ENCODE assay signal across 8 cellular contexts in the genomic region with DNA sequence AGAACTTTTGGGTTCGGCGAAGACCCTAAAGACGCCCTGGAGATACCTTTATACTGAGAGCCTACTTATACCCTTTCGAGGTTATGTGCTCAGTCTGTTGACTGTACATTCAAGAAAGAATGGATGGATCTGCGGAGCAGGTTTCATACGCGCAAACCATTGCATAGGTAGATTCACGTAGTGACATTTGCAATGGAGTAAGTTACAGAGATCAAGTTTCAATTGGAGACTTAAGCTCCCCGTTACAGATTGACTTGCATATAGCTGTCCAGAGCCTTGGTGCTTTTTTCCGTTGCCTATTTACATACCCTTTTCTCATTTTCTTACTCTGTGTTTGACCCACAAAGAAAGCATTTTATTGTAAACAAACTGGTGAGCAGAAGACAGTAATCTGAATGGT. TPM values are rescaled to one million over a fixed set of nuclear protein-coding genes. Genes with fewer than 3 reads are reported as not detected.
A peak's percentile ranks its signal among the peaks of the same experiment; 100 is the strongest.
DNase-seq lines count a peak whose midpoint lies in the region; ATAC-seq and TF ChIP-seq lines count a peak whose summit lies in the region.

No MANE protein-coding gene starts in this region.

- H3K9me3 ChIP-seq in adipocyte (ENCODE audit: control insufficient read depth, low read length) (no peaks in the 10 kb centered on the region), left lung (no peaks in the 10 kb centered on the region), transverse colon (no peaks in the 10 kb centered on the region)

- no peaks in the 10 kb centered on the region for H3K9me3 Mint-ChIP-seq in activated T-cell treated with anti-CD3 and anti-CD28 coated beads, Interleukin-2, amount 50 U/mL, for 4 hours

- H3K36me3 ChIP-seq in adipocyte (ENCODE audit: control insufficient read depth, insufficient read depth, low read length, severe bottlenecking) = peaks cover 18% of the 10 kb centered on the region
- peaks cover 0 to 14% of the 10 kb centered on the region in 2 donors for H3K36me3 ChIP-seq in left lung
- H3K36me3 ChIP-seq in transverse colon = peaks cover 0 to 5% (median 2%) of the 10 kb centered on the region in 4 donors

- in situ Hi-C loops in transverse colon (cut with MboI; ENCODE audit: low pct_ligation_motif_present in 1 of 4, low pct_unique_long_range_greater_than_20kb in 1 of 4, low sequenced_read_pairs in 3 of 4) = no loop called here

- H3K27me3 ChIP-seq in adipocyte (replicated peaks; ENCODE audit: control insufficient read depth, insufficient read depth, low read length) = no peaks in the 10 kb centered on the region
- peaks cover 0 to under 1% of the 10 kb centered on the region in 2 donors for H3K27me3 ChIP-seq in left lung
- no peaks in the 10 kb centered on the region for H3K27me3 ChIP-seq in transverse colon

- TF ChIP-seq EP300 in transverse colon (IDR thresholded peaks at IDR 0.05; ENCODE audit: low read depth) = no peak

- TF ChIP-seq POLR2A in transverse colon (IDR thresholded peaks at IDR 0.05) = no peak

- H3K4me3 ChIP-seq in adipocyte (ENCODE audit: low read length) (peak overlapping the region; percentile 93), left lung (peak overlapping the region; percentile 93 to 100), transverse colon (peak overlapping the region; percentile 86 to 99 (median 96))

- WGBS in transverse colon (ENCODE audit: low coverage in 1 of 2), 2 donors = 5% methylated on average over 10 of the region's 10 CpGs; no CpG with 5 or more reads in 1 of the 2 donors

- peaks cover 49% of the 10 kb centered on the region for H3K4me1 Mint-ChIP-seq in activated T-cell treated with anti-CD3 and anti-CD28 coated beads, Interleukin-2, amount 50 U/mL, for 4 hours (ENCODE audit: low read depth)

- H3K27me3 Mint-ChIP-seq in activated T-cell treated with anti-CD3 and anti-CD28 coated beads, Interleukin-2, amount 50 U/mL, for 4 hours (ENCODE audit: low read depth) = peaks cover 3% of the 10 kb centered on the region

- H3K27ac ChIP-seq in left lung = peak overlapping the region in 1 of 2 donors; percentile 97
- peak overlapping the region; percentile 88 to 95 (median 90) for H3K27ac ChIP-seq in transverse colon

- intact Hi-C loops in left lung (cut with DNase I) = no loop called here
- intact Hi-C loops in transverse colon (cut with DNase I; ENCODE audit: low total_unique reads) = no loop called here

- peak overlapping the region; percentile 98 for H3K4me3 Mint-ChIP-seq in activated T-cell treated with anti-CD3 and anti-CD28 coated beads, Interleukin-2, amount 50 U/mL, for 4 hours

- TF ChIP-seq CTCF in left lung (IDR thresholded peaks at IDR 0.05) (no peak), transverse colon (IDR thresholded peaks at IDR 0.05) (no peak)

- H3K36me3 Mint-ChIP-seq in activated T-cell treated with anti-CD3 and anti-CD28 coated beads, Interleukin-2, amount 50 U/mL, for 4 hours (ENCODE audit: insufficient read depth) = peaks cover 22% of the 10 kb centered on the region

- no peak for DNase-seq in activated T-cell treated with anti-CD3 and anti-CD28 coated beads, Interleukin-2, amount 50 U/mL, for 4 hours
- DNase-seq in activated T-cell treated with anti-CD3 and anti-CD28 coated beads for 4 hours (no peak), adipocyte (ENCODE audit: low read depth) (peak; percentile 60), left lung (no peak), transverse colon (no peak), kidney tubule cell (ENCODE audit: low spot score) (no peak)
- DNase-seq in stimulated activated CD4-positive, alpha-beta T cell treated with anti-CD3 and anti-CD28 coated beads, Interleukin-2, amount 100 ng/mL, for 24 hours = no peak
- no peak for DNase-seq in activated CD4-positive, CD25-positive, alpha-beta regulatory T cell treated with anti-CD3 and anti-CD28 coated beads, Interleukin-2, amount 50 U/mL, for 72 hours

- ATAC-seq in activated T-cell treated with anti-CD3 and anti-CD28 coated beads, Interleukin-2, amount 50 U/mL, for 4 hours = no peak
- ATAC-seq in left lung = no peak

- H3K4me1 ChIP-seq in adipocyte (ENCODE audit: control insufficient read depth, insufficient read depth, low read length) (peaks cover 35% of the 10 kb centered on the region), left lung (peaks cover 8 to 41% of the 10 kb centered on the region in 2 donors), transverse colon (peaks cover 8 to 35% (median 26%) of the 10 kb centered on the region in 4 donors)

- peak overlapping the region; percentile 99 for H3K9ac ChIP-seq in adipocyte (ENCODE audit: low read length)

RNA-seq across cellular contexts. Expression of gene PSMD1, which starts 0.9 kb away (rescaled TPM):
- 100 to 1,000 TPM; 227 to 261 (median 251) TPM for total RNA-seq in activated T-cell treated with anti-CD3 and anti-CD28 coated beads, Interleukin-2, amount 50 U/mL, for 4 hours
- 100 to 1,000 TPM in 1 of 2 donors, 10 to 100 TPM in 1; 71.6 to 118 TPM for total RNA-seq in left lung
- 10 to 100 TPM; 24.3 to 85.3 (median 74.7) TPM for total RNA-seq in transverse colon

RNA-seq across cellular contexts. Expression of gene C2orf72, which starts 20.3 kb away (rescaled TPM):
- total RNA-seq in activated T-cell treated with anti-CD3 and anti-CD28 coated beads, Interleukin-2, amount 50 U/mL, for 4 hours = under 1 TPM in 1 of 3 donors, not detected in 2; 0.10 TPM
- 1 to 10 TPM in 1 of 2 donors, under 1 TPM in 1; 0.67 to 1.1 TPM for total RNA-seq in left lung
- 10 to 100 TPM; 15.9 to 52.7 (median 23.6) TPM for total RNA-seq in transverse colon

Comparison
In these comparisons a context has a peak if more than half of its experiments do, and no peak if none do; other contexts are left out.
1. RNA of gene C2orf72, which starts 20.3 kb away (total RNA-seq): 15.9 to 52.7 TPM in transverse colon; 0.67 to 1.1 TPM in left lung and 0.10 TPM in activated T-cell treated with anti-CD3 and anti-CD28 coated beads, Interleukin-2, amount 50 U/mL, for 4 hours; every median in the first group is over 4 times any median in the second.
2. Peak in every context shown above with its lines, with median percentiles within 50 percentile points of each other: H3K4me3 ChIP-seq.